In the genomic region with DNA sequence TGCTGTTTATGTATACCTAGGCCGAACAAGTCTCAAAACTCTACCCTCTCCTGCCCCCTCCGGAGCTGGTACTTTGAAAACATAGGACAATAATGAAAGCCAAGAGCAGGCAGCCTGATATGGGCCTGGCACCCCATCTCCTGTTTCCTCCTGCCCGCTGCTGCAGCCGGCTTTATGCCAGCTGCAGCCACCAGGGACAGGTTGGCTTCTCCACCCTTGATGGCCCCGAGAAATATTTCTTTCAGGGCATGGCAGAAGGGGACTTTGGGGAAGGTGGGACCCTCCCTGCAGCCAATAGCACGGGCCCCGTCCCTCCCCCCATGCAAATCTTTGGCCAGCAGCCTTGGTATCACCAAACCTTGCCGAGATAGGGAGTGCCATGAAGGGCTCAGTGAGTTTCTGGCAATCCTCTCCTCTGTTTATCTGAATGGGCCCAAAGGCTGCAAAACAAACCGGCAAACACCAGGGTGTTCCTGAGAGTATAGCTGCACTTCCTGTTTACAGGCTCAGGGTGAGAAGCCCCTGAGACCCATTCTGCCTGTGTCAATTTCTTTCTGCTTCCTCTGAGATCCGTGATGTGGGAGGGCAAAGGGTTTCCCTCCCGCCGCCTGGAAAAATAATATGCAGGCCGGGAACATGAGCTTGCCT, we compare ENCODE assay signal across 10 cellular contexts.
DNase-seq lines count a peak whose midpoint lies in the region; ATAC-seq, FAIRE-seq and TF ChIP-seq lines count a peak whose summit lies in the region.
"Had no signal": no experiment of that assay in that cellular context is flagged by ENCODE, and none has a peak within 500 bp of the region (broad histone marks: within the 10 kb centered on the region; RNA-seq: fewer than 3 reads in every experiment).

No MANE protein-coding gene starts in this region.

- H4K20me1 ChIP-seq in MM.1S (ENCODE audit: insufficient read depth, low read length): no peaks in the 10 kb centered on the region

- H3K4me3 ChIP-seq in A549: peak overlapping the region; percentile 51
- no peak overlapping the region for H3K4me3 ChIP-seq in H7 (ENCODE audit: insufficient read depth, low read depth, low read length)
- no peak overlapping the region for H3K4me3 ChIP-seq in MM.1S (ENCODE audit: low read length)

- TF ChIP-seq CTCF in A549 (IDR thresholded peaks at IDR 0.05): no peak
- TF ChIP-seq CTCF in HFFc6 (IDR thresholded peaks at IDR 0.05): no peak
- TF ChIP-seq CTCF in MM.1S (IDR thresholded peaks at IDR 0.05; ENCODE audit: low read length): no peak

- no peaks in the 10 kb centered on the region for H3K36me3 Mint-ChIP-seq in HFFc6 (ENCODE audit: low read depth)

- H3K27me3 Mint-ChIP-seq in HFFc6 (ENCODE audit: insufficient read depth): peaks cover 25% of the 10 kb centered on the region

- no peak for TF ChIP-seq RAD21 in A549 (conservative IDR thresholded peaks at IDR 0.05 in 1 of 2, IDR thresholded peaks at IDR 0.05 in 1 of 2)

- H3K4me1 ChIP-seq in A549 (peaks cover 24% of the 10 kb centered on the region), MM.1S (ENCODE audit: low read length) (peaks cover 8% of the 10 kb centered on the region)

- H3K4me1 Mint-ChIP-seq in HFFc6 (ENCODE audit: low read depth): no peaks in the 10 kb centered on the region

- H3K36me3 ChIP-seq in H7 (replicated peaks; ENCODE audit: control insufficient read depth, insufficient read depth, low read length): no peaks in the 10 kb centered on the region
- no peaks in the 10 kb centered on the region for H3K36me3 ChIP-seq in MM.1S (replicated peaks; ENCODE audit: insufficient read depth, low read length)

- POLR2A ChIA-PET in A549 (lab: Yijun Ruan, JAX): interaction anchor here (1.0 to 1.8 kb wide), 5 partner anchors 74 to 274 kb away, joined by 3 to 9 read pairs (median 6); a partner anchor contains a TSS

- H3K9ac ChIP-seq in MM.1S (ENCODE audit: low read length): no peak overlapping the region

- no peak for TF ChIP-seq EP300 in A549 (IDR thresholded peaks at IDR 0.05)

- no peak for FAIRE-seq in A549 (lab: Jason Lieb, UNC)
- FAIRE-seq: urothelium cell line had no signal

- H3K9me3 Mint-ChIP-seq in HFFc6: peaks cover 11% of the 10 kb centered on the region
- H3K9me3 Mint-ChIP-seq: activated T-helper 2 cell treated with anti-CD3 and anti-CD28 coated beads, Interferon-gamma antibody, Interleukin-2, Interleukin-4, amounts not matched to agents 10 μg/mL and 5 μg/mL and 100 μg/mL, durations not matched to agents 14 hours and 24 hours and 36 hours had no signal

- H3K27me3 ChIP-seq in H7 (ENCODE audit: control insufficient read depth, insufficient read depth, low read length) (no peaks in the 10 kb centered on the region), MM.1S (replicated peaks; ENCODE audit: insufficient read depth, low read length) (no peaks in the 10 kb centered on the region)

- H3K4me3 Mint-ChIP-seq in HFFc6: no peak overlapping the region

- WGBS in A549 (ENCODE audit: missing lambda C conversion rate): 26% methylated on average over 13 of the region's 13 CpGs

- H3K9me3 ChIP-seq in A549 (0 out of 3 replicates have a peak, but pooled peaks cover 4% of the 10 kb centered on the region), MM.1S (replicated peaks; ENCODE audit: insufficient read depth, low read length) (no peaks in the 10 kb centered on the region)

- H3F3A ChIP-seq in MM.1S (ENCODE audit: insufficient read depth, low read length): no peaks in the 10 kb centered on the region

- DNase-seq in A549 (ENCODE audit: low read depth in 1 of 2, low spot score in 1 of 2): peak; percentile 48 to 88
- peak; percentile 43 for DNase-seq in left kidney (ENCODE audit: low read depth, low spot score)
- no peak for DNase-seq in H7
- no peak for DNase-seq in HFFc6
- DNase-seq in MM.1S: no peak
- DNase-seq in NCI-H524 treated with DMSO at 0.1 percent for 48 hours (lab: John Stamatoyannopoulos, UW): no peak

- CTCF ChIA-PET in A549 (lab: Yijun Ruan, JAX): interaction anchor here (0.6 to 1.9 kb wide), 10 partner anchors 10 to 283 kb away, joined by 3 to 6 read pairs (median 4); a partner anchor contains a TSS

- H3K27ac ChIP-seq in A549 (peak overlapping the region; percentile 92 to 93), MM.1S (ENCODE audit: low read length) (no peak overlapping the region)

- no peak for TF ChIP-seq POLR2A in A549 (IDR thresholded peaks at IDR 0.05; ENCODE audit: low read length)

- H3K9me2 ChIP-seq in MM.1S (replicated peaks; ENCODE audit: insufficient read depth, low read length): no peaks in the 10 kb centered on the region

- no peaks in the 10 kb centered on the region for H3K79me2 ChIP-seq in MM.1S (ENCODE audit: low read length)

- H2AFZ ChIP-seq in MM.1S (ENCODE audit: low read length): no peak overlapping the region

- peak; percentile 86 to 87 for ATAC-seq in A549
- peak; percentile 50 for ATAC-seq in GM19324 (IDR thresholded peaks at IDR 0.05; ENCODE audit: low FRiP score, unreplicated experiment)

- peak overlapping the region; percentile 77 for H3K4me2 ChIP-seq in A549
- no peak overlapping the region for H3K4me2 ChIP-seq in MM.1S (ENCODE audit: low read depth, low read length)

- no peak overlapping the region for H3K27ac Mint-ChIP-seq in HFFc6
- H3K27ac Mint-ChIP-seq: activated T-helper 2 cell treated with anti-CD3 and anti-CD28 coated beads, Interferon-gamma antibody, Interleukin-2, Interleukin-4, amounts not matched to agents 10 μg/mL and 5 μg/mL and 100 μg/mL, durations not matched to agents 14 hours and 24 hours and 36 hours had no signal

TF ChIP-seq in A549, 52 proteins besides CTCF, POLR2A, EP300 and RAD21:
- TF ChIP-seq MAZ (IDR thresholded peaks at IDR 0.05; ENCODE audit: borderline replicate concordance, low read depth, low read length) (no peak), TFCP2L1 (CRISPR knock-in tag; IDR thresholded peaks at IDR 0.05) (no peak), MAFK (IDR thresholded peaks at IDR 0.05; ENCODE audit: partially characterized antibody) (peak; percentile 41), JUNB (IDR thresholded peaks at IDR 0.05) (no peak), HOXA7 (CRISPR knock-in tag; IDR thresholded peaks at IDR 0.05) (no peak), CBX2 (IDR thresholded peaks at IDR 0.05; ENCODE audit: borderline replicate concordance, low read depth) (no peak), JUN (IDR thresholded peaks at IDR 0.05) (0 out of 5 replicates have a peak, but pooled peaks of 1 of the 2 experiments have one; percentile 0), SMC3 (IDR thresholded peaks at IDR 0.05) (no peak; the same call in 2 of the 3 replicates)
- TF ChIP-seq, protein P1, sequence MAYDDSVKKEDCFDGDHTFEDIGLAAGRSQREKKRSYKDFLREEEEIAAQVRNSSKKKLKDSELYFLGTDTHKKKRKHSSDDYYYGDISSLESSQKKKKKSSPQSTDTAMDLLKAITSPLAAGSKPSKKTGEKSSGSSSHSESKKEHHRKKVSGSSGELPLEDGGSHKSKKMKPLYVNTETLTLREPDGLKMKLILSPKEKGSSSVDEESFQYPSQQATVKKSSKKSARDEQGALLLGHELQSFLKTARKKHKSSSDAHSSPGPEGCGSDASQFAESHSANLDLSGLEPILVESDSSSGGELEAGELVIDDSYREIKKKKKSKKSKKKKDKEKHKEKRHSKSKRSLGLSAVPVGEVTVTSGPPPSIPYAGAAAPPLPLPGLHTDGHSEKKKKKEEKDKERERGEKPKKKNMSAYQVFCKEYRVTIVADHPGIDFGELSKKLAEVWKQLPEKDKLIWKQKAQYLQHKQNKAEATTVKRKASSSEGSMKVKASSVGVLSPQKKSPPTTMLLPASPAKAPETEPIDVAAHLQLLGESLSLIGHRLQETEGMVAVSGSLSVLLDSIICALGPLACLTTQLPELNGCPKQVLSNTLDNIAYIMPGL (CRISPR knock-in tag; IDR thresholded peaks at IDR 0.05; ENCODE audit: borderline replicate concordance): no peak

TF ChIP-seq in PFSK-1, 5 proteins besides CTCF, POLR2A, EP300 and RAD21:
- TF ChIP-seq TAF1 (IDR thresholded peaks at IDR 0.05; ENCODE audit: borderline replicate concordance, insufficient read depth, low read length) (no peak), SIN3A (IDR thresholded peaks at IDR 0.05; ENCODE audit: borderline replicate concordance, insufficient read depth, low read length) (no peak), POLR2AphosphoS5 (IDR thresholded peaks at IDR 0.05; ENCODE audit: low read depth, low read length) (no peak), FOXP2 (optimal IDR thresholded peaks at IDR 0.05; ENCODE audit: borderline replicate concordance, extremely low read depth, extremely low read length, insufficient read depth) (peak; percentile 37)
- TF ChIP-seq, protein P2, sequence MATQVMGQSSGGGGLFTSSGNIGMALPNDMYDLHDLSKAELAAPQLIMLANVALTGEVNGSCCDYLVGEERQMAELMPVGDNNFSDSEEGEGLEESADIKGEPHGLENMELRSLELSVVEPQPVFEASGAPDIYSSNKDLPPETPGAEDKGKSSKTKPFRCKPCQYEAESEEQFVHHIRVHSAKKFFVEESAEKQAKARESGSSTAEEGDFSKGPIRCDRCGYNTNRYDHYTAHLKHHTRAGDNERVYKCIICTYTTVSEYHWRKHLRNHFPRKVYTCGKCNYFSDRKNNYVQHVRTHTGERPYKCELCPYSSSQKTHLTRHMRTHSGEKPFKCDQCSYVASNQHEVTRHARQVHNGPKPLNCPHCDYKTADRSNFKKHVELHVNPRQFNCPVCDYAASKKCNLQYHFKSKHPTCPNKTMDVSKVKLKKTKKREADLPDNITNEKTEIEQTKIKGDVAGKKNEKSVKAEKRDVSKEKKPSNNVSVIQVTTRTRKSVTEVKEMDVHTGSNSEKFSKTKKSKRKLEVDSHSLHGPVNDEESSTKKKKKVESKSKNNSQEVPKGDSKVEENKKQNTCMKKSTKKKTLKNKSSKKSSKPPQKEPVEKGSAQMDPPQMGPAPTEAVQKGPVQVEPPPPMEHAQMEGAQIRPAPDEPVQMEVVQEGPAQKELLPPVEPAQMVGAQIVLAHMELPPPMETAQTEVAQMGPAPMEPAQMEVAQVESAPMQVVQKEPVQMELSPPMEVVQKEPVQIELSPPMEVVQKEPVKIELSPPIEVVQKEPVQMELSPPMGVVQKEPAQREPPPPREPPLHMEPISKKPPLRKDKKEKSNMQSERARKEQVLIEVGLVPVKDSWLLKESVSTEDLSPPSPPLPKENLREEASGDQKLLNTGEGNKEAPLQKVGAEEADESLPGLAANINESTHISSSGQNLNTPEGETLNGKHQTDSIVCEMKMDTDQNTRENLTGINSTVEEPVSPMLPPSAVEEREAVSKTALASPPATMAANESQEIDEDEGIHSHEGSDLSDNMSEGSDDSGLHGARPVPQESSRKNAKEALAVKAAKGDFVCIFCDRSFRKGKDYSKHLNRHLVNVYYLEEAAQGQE (IDR thresholded peaks at IDR 0.05; ENCODE audit: insufficient read depth in 1 of 2, low read depth in 2 of 2, low read length in 2 of 2): no peak

Comparison
In these comparisons a context has a peak if more than half of its experiments do, and no peak if none do; other contexts are left out.
1. DNase-seq: peak in A549 (2 of 2) and left kidney (single experiment); none in H7 (single experiment), HFFc6 (single experiment), MM.1S (single experiment) and NCI-H524 treated with DMSO at 0.1 percent for 48 hours (single experiment).